Comparison of ENCODE assay signal across 16 cellular contexts in genomic region chrX:150044556-150044955, GRCh38.
"Had no signal": no experiment of that assay in that cellular context is flagged by ENCODE, and none has a peak within 500 bp of the region (broad histone marks: within the 10 kb centered on the region; RNA-seq: fewer than 3 reads in every experiment).

No MANE protein-coding gene starts in this region.

- H3K9me3 Mint-ChIP-seq: activated naive CD8-positive, alpha-beta T cell treated with anti-CD3 and anti-CD28 coated beads for 36 hours; activated T-cell treated with anti-CD3 and anti-CD28 coated beads, Interleukin-2, amount 50 U/mL, for 24 hours had no signal

- H3K27me3 ChIP-seq: cardiac muscle cell, esophagus squamous epithelium, gastroesophageal sphincter, right atrium auricular region, thyroid gland had no signal

- H3K27ac Mint-ChIP-seq: activated CD8-positive, alpha-beta memory T cell treated with anti-CD3 and anti-CD28 coated beads, Interleukin-2, amount 10 ng/mL, durations not matched to agents 7 days and 5 days; activated naive CD8-positive, alpha-beta T cell treated with anti-CD3 and anti-CD28 coated beads for 36 hours; activated T-cell treated with anti-CD3 and anti-CD28 coated beads, Interleukin-2, amount 50 U/mL, for 24 hours; naive B cell had no signal

- H3K4me3 Mint-ChIP-seq: activated CD8-positive, alpha-beta memory T cell treated with anti-CD3 and anti-CD28 coated beads, Interleukin-2, amount 10 ng/mL, durations not matched to agents 7 days and 5 days; activated naive CD8-positive, alpha-beta T cell treated with anti-CD3 and anti-CD28 coated beads for 36 hours; activated T-cell treated with anti-CD3 and anti-CD28 coated beads, Interleukin-2, amount 50 U/mL, for 24 hours; naive B cell had no signal

- H3K4me2 ChIP-seq: smooth muscle cell had no signal

- H3K36me3 ChIP-seq: cardiac muscle cell, esophagus squamous epithelium, gastroesophageal sphincter, right atrium auricular region, thyroid gland had no signal

- H3K36me3 Mint-ChIP-seq: activated CD8-positive, alpha-beta memory T cell treated with anti-CD3 and anti-CD28 coated beads, Interleukin-2, amount 10 ng/mL, durations not matched to agents 7 days and 5 days had no signal

- H3K27ac ChIP-seq: cardiac muscle cell, esophagus squamous epithelium, gastroesophageal sphincter, right atrium auricular region, thyroid gland had no signal

- H3K4me1 ChIP-seq: esophagus squamous epithelium, gastroesophageal sphincter, right atrium auricular region, thyroid gland had no signal

- H3K9me3 ChIP-seq: gastroesophageal sphincter, thyroid gland had no signal

- H3K4me3 ChIP-seq: cardiac muscle cell, esophagus squamous epithelium, gastroesophageal sphincter, right atrium auricular region, smooth muscle cell, thyroid gland had no signal

- DNase-seq: activated CD4-positive, alpha-beta T cell treated with anti-CD3 and anti-CD28 coated beads, Interleukin-2, amount 50 U/mL, for 48 hours; activated CD8-positive, alpha-beta memory T cell treated with anti-CD3 and anti-CD28 coated beads, Interleukin-2, amount 10 ng/mL, durations not matched to agents 7 days and 5 days; activated effector memory CD4-positive, alpha-beta T cell treated with Interleukin-2 at 50 U/mL for 16 hours; activated naive CD8-positive, alpha-beta T cell treated with anti-CD3 and anti-CD28 coated beads for 36 hours; activated T-cell treated with anti-CD3 and anti-CD28 coated beads, Interleukin-2, amount 50 U/mL, for 24 hours; aorta; esophagus squamous epithelium; kidney glomerular epithelial cell; midbrain; naive B cell; T-helper 2 cell; thyroid gland had no signal

- H3K4me1 Mint-ChIP-seq: activated CD8-positive, alpha-beta memory T cell treated with anti-CD3 and anti-CD28 coated beads, Interleukin-2, amount 10 ng/mL, durations not matched to agents 7 days and 5 days; activated naive CD8-positive, alpha-beta T cell treated with anti-CD3 and anti-CD28 coated beads for 36 hours; naive B cell had no signal
